Comparison of ENCODE assay signal across 18 cellular contexts in genomic region chr1:168141986-168142385, GRCh38. TPM values are rescaled to one million over a fixed set of nuclear protein-coding genes. Genes with fewer than 3 reads are reported as not detected.
"Had no signal": no experiment of that assay in that cellular context is flagged by ENCODE, and none has a peak within 500 bp of the region (broad histone marks: within the 10 kb centered on the region; RNA-seq: fewer than 3 reads in every experiment).

No MANE protein-coding gene starts in this region.

- H3K27ac ChIP-seq: coronary artery, gastrocnemius medialis, right atrium auricular region, stomach, thoracic aorta had no signal

- ATAC-seq: esophagus mucosa; gastrocnemius medialis; left lobe of liver; mucosa of descending colon; naive thymus-derived CD8-positive, alpha-beta T cell had no signal

- H3K36me3 ChIP-seq: gastrocnemius medialis, right atrium auricular region, stomach, thoracic aorta had no signal

- H3K27ac Mint-ChIP-seq: naive thymus-derived CD8-positive, alpha-beta T cell had no signal

- H3K4me3 Mint-ChIP-seq: naive thymus-derived CD8-positive, alpha-beta T cell had no signal

- H3K9me3 ChIP-seq: gastrocnemius medialis, mucosa of descending colon, right atrium auricular region, stomach, thoracic aorta had no signal

- H3K4me3 ChIP-seq: coronary artery, gastrocnemius medialis, mucosa of descending colon, right atrium auricular region, stomach, thoracic aorta had no signal

- H3K4me1 ChIP-seq: gastrocnemius medialis, right atrium auricular region had no signal

- H3K27me3 ChIP-seq: gastrocnemius medialis, right atrium auricular region, stomach had no signal

- DNase-seq: effector CD8-positive, alpha-beta T cell; gastrocnemius medialis; islet precursor cell; mammary epithelial cell; mucosa of descending colon; naive thymus-derived CD8-positive, alpha-beta T cell; posterior cingulate gyrus; small intestine; stimulated activated CD4-positive, alpha-beta T cell treated with anti-CD3 and anti-CD28 coated beads, Interleukin-12 subunit alpha, Interleukin-12 subunit beta, amount 100 ng/mL, for 4 hours; stimulated activated naive CD4-positive, alpha-beta T cell; stomach; substantia nigra; trophoblast cell had no signal

- H3K9me3 Mint-ChIP-seq: naive thymus-derived CD8-positive, alpha-beta T cell had no signal

RNA-seq across cellular contexts. Expression of gene GPR161, which starts 5.3 kb away (rescaled TPM):
- polyA plus RNA-seq: naive thymus-derived CD8-positive, alpha-beta T cell had no signal
